In genomic region chr1:67647036-67647798, GRCh38 we compare ENCODE assay signal across 8 cellular contexts. TPM values are rescaled to one million over a fixed set of nuclear protein-coding genes. Genes with fewer than 3 reads are reported as not detected.
DNase-seq lines count a peak whose midpoint lies in the region; ATAC-seq and TF ChIP-seq lines count a peak whose summit lies in the region.

No MANE protein-coding gene starts in this region.

- H3K27ac ChIP-seq in esophagus squamous epithelium = peak overlapping the region in 3 of 4 donors; percentile 23 to 55 (median 33)
- no peak overlapping the region for H3K27ac ChIP-seq in prostate gland

- no peak overlapping the region for H3K4me3 ChIP-seq in esophagus squamous epithelium
- no peak overlapping the region for H3K4me3 ChIP-seq in prostate gland

- no peak for TF ChIP-seq CTCF in esophagus squamous epithelium (IDR thresholded peaks at IDR 0.05)
- no peak for TF ChIP-seq CTCF in prostate gland (IDR thresholded peaks at IDR 0.05)

- peak; percentile 72 for DNase-seq in G401 (ENCODE audit: low spot score)
- peak; percentile 60 for DNase-seq in NCI-H524 treated with DMSO at 0.1 percent for 48 hours (lab: John Stamatoyannopoulos, UW)
- DNase-seq in esophagus squamous epithelium (lab: John Stamatoyannopoulos, UW) = no peak
- DNase-seq in prostate gland (ENCODE audit: low spot score) = peak; percentile 13
- no peak for DNase-seq in HuH-7.5 (ENCODE audit: low spot score)
- no peak for DNase-seq in activated T-cell treated with anti-CD3 and anti-CD28 coated beads for 4 hours
- no peak for DNase-seq in Ammon's horn (ENCODE audit: low spot score)

- intact Hi-C loops in esophagus squamous epithelium (cut with DNase I) = no loop called here
- intact Hi-C loops in prostate gland (cut with DNase I) = loop anchor here (5.0 kb wide), 1 partner anchor 35 kb away; no protein-coding TSS in a partner anchor

- 55 to 61% methylated on average over 7 of the region's 7 CpGs for WGBS in esophagus squamous epithelium, 2 donors
- WGBS in prostate gland = 59% methylated on average over 7 of the region's 7 CpGs

- ATAC-seq in GM19351 (IDR thresholded peaks at IDR 0.05; ENCODE audit: unreplicated experiment) = no peak

- no peak for TF ChIP-seq POLR2A in esophagus squamous epithelium (IDR thresholded peaks at IDR 0.05)
- TF ChIP-seq POLR2A in prostate gland (IDR thresholded peaks at IDR 0.05) = no peak

- H3K9me3 ChIP-seq in esophagus squamous epithelium = no peaks in the 10 kb centered on the region
- no peaks in the 10 kb centered on the region for H3K9me3 ChIP-seq in prostate gland

- H3K27me3 ChIP-seq in esophagus squamous epithelium (no peaks in the 10 kb centered on the region), prostate gland (replicated peaks; ENCODE audit: insufficient read depth) (no peaks in the 10 kb centered on the region)

- H3K4me1 ChIP-seq in esophagus squamous epithelium = peaks cover 0 to 27% (median 13%) of the 10 kb centered on the region in 3 donors
- peaks cover 3% of the 10 kb centered on the region for H3K4me1 ChIP-seq in prostate gland (replicated peaks)

- in situ Hi-C loops in G401 (cut with HindIII; ENCODE audit: low sequenced_read_pairs) = no loop called here

- H3K36me3 ChIP-seq in esophagus squamous epithelium (no peaks in the 10 kb centered on the region), prostate gland (no peaks in the 10 kb centered on the region)

RNA-seq across cellular contexts. Expression of gene GADD45A, which starts 37.8 kb away (rescaled TPM):
- total RNA-seq in G401 (2014; rRNA removed; shearing (Covaris generic)) = 4.6 and 5.5 TPM in 2 replicates
- total RNA-seq in esophagus squamous epithelium = 10 to 100 TPM; 35.2 to 62.6 (median 46.5) TPM
- total RNA-seq in prostate gland = 10 to 100 TPM; 28.9 to 43.9 TPM

Comparison
In these comparisons a context has a peak if more than half of its experiments do, and no peak if none do; other contexts are left out.
1. DNase-seq: peak in G401 (single experiment), NCI-H524 treated with DMSO at 0.1 percent for 48 hours (single experiment) and prostate gland (single experiment); none in esophagus squamous epithelium (single experiment), HuH-7.5 (single experiment), activated T-cell treated with anti-CD3 and anti-CD28 coated beads for 4 hours (single experiment) and Ammon's horn (single experiment).
2. H3K27ac ChIP-seq: peak in esophagus squamous epithelium (3 of 4); none in prostate gland (0 of 2).